In genomic region chr13:51070005-51070649, GRCh38 we compare ENCODE assay signal across 1 cellular context.
TF ChIP-seq lines count a peak whose summit lies in the region.

No MANE protein-coding gene starts in this region.

TF ChIP-seq in HepG2, 621 proteins besides CTCF, POLR2A, EP300 and RAD21 (continued from another document):
- no peak for TF ChIP-seq TFDP1 (CRISPR knock-in tag; IDR thresholded peaks at IDR 0.05; ENCODE audit: borderline replicate concordance)
- no peak for TF ChIP-seq PHB2 (IDR thresholded peaks at IDR 0.05; ENCODE audit: partially characterized antibody)
- TF ChIP-seq ZNF20 (CRISPR knock-in tag; IDR thresholded peaks at IDR 0.05), result no peak
- peak; percentile 61 for TF ChIP-seq TEAD3 (CRISPR knock-in tag; optimal IDR thresholded peaks at IDR 0.05; ENCODE audit: borderline replicate concordance)
- no peak for TF ChIP-seq ZNF570 (CRISPR knock-in tag; IDR thresholded peaks at IDR 0.05; ENCODE audit: borderline replicate concordance)
- TF ChIP-seq CCAR2 (optimal IDR thresholded peaks at IDR 0.05; ENCODE audit: low read depth, low read length), result no peak
- TF ChIP-seq MAFG (CRISPR knock-in tag; IDR thresholded peaks at IDR 0.05), result no peak
- TF ChIP-seq MIER2 (CRISPR knock-in tag; IDR thresholded peaks at IDR 0.05), result 0 out of 2 replicates have a peak, but pooled peaks have one; percentile 43
- TF ChIP-seq AGO2 (optimal IDR thresholded peaks at IDR 0.05; ENCODE audit: low read depth, low read length), result no peak
- no peak for TF ChIP-seq ZNF136 (CRISPR knock-in tag; IDR thresholded peaks at IDR 0.05; ENCODE audit: low read depth)
- TF ChIP-seq STAG1 (CRISPR knock-in tag; IDR thresholded peaks at IDR 0.05), result peak; percentile 98
- no peak for TF ChIP-seq KDM1A (CRISPR knock-in tag; IDR thresholded peaks at IDR 0.05)
- TF ChIP-seq AKAP8 (CRISPR knock-in tag; IDR thresholded peaks at IDR 0.05), result no peak
- TF ChIP-seq THYN1 (CRISPR knock-in tag; IDR thresholded peaks at IDR 0.05; ENCODE audit: borderline replicate concordance, low read depth), result no peak
- no peak for TF ChIP-seq ZNF431 (CRISPR knock-in tag; IDR thresholded peaks at IDR 0.05; ENCODE audit: borderline replicate concordance, low read depth)
- TF ChIP-seq FLYWCH1 (CRISPR knock-in tag; IDR thresholded peaks at IDR 0.05), result no peak
- no peak for TF ChIP-seq ELF3 (CRISPR knock-in tag; IDR thresholded peaks at IDR 0.05)
- TF ChIP-seq, protein P1, sequence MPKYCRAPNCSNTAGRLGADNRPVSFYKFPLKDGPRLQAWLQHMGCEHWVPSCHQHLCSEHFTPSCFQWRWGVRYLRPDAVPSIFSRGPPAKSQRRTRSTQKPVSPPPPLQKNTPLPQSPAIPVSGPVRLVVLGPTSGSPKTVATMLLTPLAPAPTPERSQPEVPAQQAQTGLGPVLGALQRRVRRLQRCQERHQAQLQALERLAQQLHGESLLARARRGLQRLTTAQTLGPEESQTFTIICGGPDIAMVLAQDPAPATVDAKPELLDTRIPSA (CRISPR knock-in tag; IDR thresholded peaks at IDR 0.05; ENCODE audit: borderline replicate concordance), result no peak
- TF ChIP-seq ZBTB7B (CRISPR knock-in tag; IDR thresholded peaks at IDR 0.05), result no peak
- TF ChIP-seq, protein P2, sequence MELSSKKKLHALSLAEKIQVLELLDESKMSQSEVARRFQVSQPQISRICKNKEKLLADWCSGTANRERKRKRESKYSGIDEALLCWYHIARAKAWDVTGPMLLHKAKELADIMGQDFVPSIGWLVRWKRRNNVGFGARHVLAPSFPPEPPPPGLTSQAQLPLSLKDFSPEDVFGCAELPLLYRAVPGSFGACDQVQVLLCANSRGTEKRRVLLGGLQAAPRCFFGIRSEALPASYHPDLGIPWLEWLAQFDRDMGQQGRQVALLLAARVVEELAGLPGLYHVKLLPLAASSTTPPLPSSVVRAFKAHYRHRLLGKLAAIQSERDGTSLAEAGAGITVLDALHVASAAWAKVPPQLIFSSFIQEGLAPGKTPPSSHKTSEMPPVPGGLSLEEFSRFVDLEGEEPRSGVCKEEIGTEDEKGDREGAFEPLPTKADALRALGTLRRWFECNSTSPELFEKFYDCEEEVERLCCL (CRISPR knock-in tag; IDR thresholded peaks at IDR 0.05; ENCODE audit: borderline replicate concordance), result no peak
- TF ChIP-seq, protein P3, sequence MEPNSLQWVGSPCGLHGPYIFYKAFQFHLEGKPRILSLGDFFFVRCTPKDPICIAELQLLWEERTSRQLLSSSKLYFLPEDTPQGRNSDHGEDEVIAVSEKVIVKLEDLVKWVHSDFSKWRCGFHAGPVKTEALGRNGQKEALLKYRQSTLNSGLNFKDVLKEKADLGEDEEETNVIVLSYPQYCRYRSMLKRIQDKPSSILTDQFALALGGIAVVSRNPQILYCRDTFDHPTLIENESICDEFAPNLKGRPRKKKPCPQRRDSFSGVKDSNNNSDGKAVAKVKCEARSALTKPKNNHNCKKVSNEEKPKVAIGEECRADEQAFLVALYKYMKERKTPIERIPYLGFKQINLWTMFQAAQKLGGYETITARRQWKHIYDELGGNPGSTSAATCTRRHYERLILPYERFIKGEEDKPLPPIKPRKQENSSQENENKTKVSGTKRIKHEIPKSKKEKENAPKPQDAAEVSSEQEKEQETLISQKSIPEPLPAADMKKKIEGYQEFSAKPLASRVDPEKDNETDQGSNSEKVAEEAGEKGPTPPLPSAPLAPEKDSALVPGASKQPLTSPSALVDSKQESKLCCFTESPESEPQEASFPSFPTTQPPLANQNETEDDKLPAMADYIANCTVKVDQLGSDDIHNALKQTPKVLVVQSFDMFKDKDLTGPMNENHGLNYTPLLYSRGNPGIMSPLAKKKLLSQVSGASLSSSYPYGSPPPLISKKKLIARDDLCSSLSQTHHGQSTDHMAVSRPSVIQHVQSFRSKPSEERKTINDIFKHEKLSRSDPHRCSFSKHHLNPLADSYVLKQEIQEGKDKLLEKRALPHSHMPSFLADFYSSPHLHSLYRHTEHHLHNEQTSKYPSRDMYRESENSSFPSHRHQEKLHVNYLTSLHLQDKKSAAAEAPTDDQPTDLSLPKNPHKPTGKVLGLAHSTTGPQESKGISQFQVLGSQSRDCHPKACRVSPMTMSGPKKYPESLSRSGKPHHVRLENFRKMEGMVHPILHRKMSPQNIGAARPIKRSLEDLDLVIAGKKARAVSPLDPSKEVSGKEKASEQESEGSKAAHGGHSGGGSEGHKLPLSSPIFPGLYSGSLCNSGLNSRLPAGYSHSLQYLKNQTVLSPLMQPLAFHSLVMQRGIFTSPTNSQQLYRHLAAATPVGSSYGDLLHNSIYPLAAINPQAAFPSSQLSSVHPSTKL (CRISPR knock-in tag; IDR thresholded peaks at IDR 0.05), result peak; percentile 30; the same call in 1 of the 2 replicates
- no peak for TF ChIP-seq HOXD1 (CRISPR knock-in tag; IDR thresholded peaks at IDR 0.05)
- TF ChIP-seq ZNF709 (CRISPR knock-in tag; IDR thresholded peaks at IDR 0.05), result no peak
- no peak for TF ChIP-seq SIX1 (CRISPR knock-in tag; IDR thresholded peaks at IDR 0.05; ENCODE audit: borderline replicate concordance)
- TF ChIP-seq PAX8 (CRISPR knock-in tag; IDR thresholded peaks at IDR 0.05; ENCODE audit: borderline replicate concordance), result no peak
- TF ChIP-seq HMG20A (CRISPR knock-in tag; IDR thresholded peaks at IDR 0.05; ENCODE audit: borderline replicate concordance), result no peak
- TF ChIP-seq ZNF639 (CRISPR knock-in tag; conservative IDR thresholded peaks at IDR 0.05), result no peak
- no peak for TF ChIP-seq SOX6 (IDR thresholded peaks at IDR 0.05)
- no peak for TF ChIP-seq SOX6 (CRISPR knock-in tag; IDR thresholded peaks at IDR 0.05)
- no peak for TF ChIP-seq ZFP36L1 (CRISPR knock-in tag; IDR thresholded peaks at IDR 0.05)
- no peak for TF ChIP-seq ZSCAN31 (CRISPR knock-in tag; IDR thresholded peaks at IDR 0.05; ENCODE audit: low read depth)
- TF ChIP-seq PHF21A (CRISPR knock-in tag; IDR thresholded peaks at IDR 0.05), result no peak
- no peak for TF ChIP-seq DPF2 (CRISPR knock-in tag; IDR thresholded peaks at IDR 0.05; ENCODE audit: borderline replicate concordance, low read depth)
- TF ChIP-seq ZSCAN25 (CRISPR knock-in tag; IDR thresholded peaks at IDR 0.05), result no peak
- peak; percentile 6; the same call in 1 of the 2 replicates for TF ChIP-seq FOSL2 (CRISPR knock-in tag; IDR thresholded peaks at IDR 0.05)
- TF ChIP-seq ELF1 (CRISPR knock-in tag; IDR thresholded peaks at IDR 0.05), result no peak
- no peak for TF ChIP-seq HDAC2 (CRISPR knock-in tag; IDR thresholded peaks at IDR 0.05)
TF ChIP-seq in HepG2: peak in this region for 17.
